In the genomic region with DNA sequence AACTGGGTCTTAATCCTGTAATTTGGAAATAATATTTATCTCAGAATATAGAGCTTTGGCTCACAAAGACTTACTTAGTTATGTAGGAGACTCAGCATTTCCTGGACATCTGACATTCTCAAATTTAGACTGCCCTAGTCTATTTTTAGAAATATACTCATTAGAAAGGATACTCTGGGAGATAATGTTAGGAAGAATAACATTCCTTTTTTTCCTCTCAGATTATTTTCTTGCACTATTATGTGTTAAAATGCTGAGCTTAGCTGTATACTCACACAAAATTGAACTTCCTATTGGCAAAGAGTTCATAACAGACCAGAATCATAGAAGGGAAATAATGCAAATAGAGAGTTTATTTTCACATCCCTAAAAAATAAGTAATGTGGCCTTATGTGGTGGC, we compare ENCODE assay signal across 3 cellular contexts.
TF ChIP-seq lines count a peak whose summit lies in the region.

No MANE protein-coding gene starts in this region.

TF ChIP-seq in SK-N-SH, 30 proteins besides CTCF, POLR2A, EP300 and RAD21 (continued from another document):
- TF ChIP-seq, protein P1, sequence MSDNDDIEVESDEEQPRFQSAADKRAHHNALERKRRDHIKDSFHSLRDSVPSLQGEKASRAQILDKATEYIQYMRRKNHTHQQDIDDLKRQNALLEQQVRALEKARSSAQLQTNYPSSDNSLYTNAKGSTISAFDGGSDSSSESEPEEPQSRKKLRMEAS (IDR thresholded peaks at IDR 0.05; ENCODE audit: low read depth), result no peak
- no peak for TF ChIP-seq SMC3 (IDR thresholded peaks at IDR 0.05; ENCODE audit: low read depth, low read length)
- TF ChIP-seq MEF2A (IDR thresholded peaks at IDR 0.05; ENCODE audit: borderline replicate concordance, low read depth), result 0 out of 2 replicates have a peak, but pooled peaks have one; percentile 11
- TF ChIP-seq, protein P2, sequence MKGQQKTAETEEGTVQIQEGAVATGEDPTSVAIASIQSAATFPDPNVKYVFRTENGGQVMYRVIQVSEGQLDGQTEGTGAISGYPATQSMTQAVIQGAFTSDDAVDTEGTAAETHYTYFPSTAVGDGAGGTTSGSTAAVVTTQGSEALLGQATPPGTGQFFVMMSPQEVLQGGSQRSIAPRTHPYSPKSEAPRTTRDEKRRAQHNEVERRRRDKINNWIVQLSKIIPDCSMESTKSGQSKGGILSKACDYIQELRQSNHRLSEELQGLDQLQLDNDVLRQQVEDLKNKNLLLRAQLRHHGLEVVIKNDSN (IDR thresholded peaks at IDR 0.05; ENCODE audit: borderline replicate concordance, low read depth), result no peak
- no peak for TF ChIP-seq RFX5 (IDR thresholded peaks at IDR 0.05; ENCODE audit: low read length)

TF ChIP-seq in SK-N-SH treated with all-trans-retinoic acid at 6 μM for 48 hours, 23 proteins besides CTCF, POLR2A, EP300 and RAD21 (continued from another document):
- no peak for TF ChIP-seq ISL1 (CRISPR knock-in tag; IDR thresholded peaks at IDR 0.05)
- TF ChIP-seq ZFP30 (CRISPR knock-in tag; IDR thresholded peaks at IDR 0.05), result no peak
- TF ChIP-seq TOX (CRISPR knock-in tag; IDR thresholded peaks at IDR 0.05; ENCODE audit: borderline replicate concordance), result no peak
- no peak for TF ChIP-seq TCF4 (CRISPR knock-in tag; IDR thresholded peaks at IDR 0.05; ENCODE audit: borderline replicate concordance)

TF ChIP-seq in endothelial cell of umbilical vein, 7 proteins besides CTCF, POLR2A, EP300 and RAD21 (continued from another document):
- no peak for TF ChIP-seq EZH2 (IDR thresholded peaks at IDR 0.05; ENCODE audit: borderline replicate concordance, low read depth, low read length, severe bottlenecking)
